8 cellular contexts compared by ENCODE assay signal in the genomic region with DNA sequence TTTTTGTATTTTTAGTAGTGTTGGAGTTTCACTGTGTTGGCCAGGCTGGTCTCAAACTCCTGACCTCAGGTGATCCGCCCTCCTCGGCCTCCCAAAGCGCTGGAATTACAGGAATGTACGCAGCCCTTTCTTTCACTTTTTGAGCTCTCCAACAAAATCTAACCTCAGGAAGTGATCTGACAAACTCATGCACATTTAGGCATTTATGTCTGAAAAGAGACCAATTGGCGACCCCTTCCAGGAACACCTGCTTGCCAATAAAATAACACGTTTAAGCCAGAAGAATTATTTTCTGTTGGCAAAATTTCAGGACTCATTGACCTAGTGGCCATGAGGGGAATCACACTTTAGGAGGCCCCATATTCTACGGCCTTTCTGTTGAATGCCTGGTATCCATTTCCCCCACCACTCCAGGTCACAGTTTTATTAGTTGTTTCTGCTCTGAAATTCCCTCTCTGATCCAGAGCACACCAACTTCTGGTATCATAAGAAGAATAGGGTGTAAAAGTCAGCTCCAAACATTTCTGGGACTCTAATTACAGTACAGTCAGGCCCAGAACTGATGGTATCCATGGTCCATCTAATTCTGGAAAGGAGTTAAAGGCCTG.
A peak's percentile ranks its signal among the peaks of the same experiment; 100 is the strongest.
DNase-seq lines count a peak whose midpoint lies in the region; ATAC-seq and TF ChIP-seq lines count a peak whose summit lies in the region.

No MANE protein-coding gene starts in this region.

- no peaks in the 10 kb centered on the region for H3K9me2 ChIP-seq in OCI-LY7 (ENCODE audit: insufficient read depth, low read length)

- H4K20me1 ChIP-seq in OCI-LY7 (ENCODE audit: insufficient read depth, low read length) = no peaks in the 10 kb centered on the region

- no peak overlapping the region for H3K27ac ChIP-seq in OCI-LY7 (ENCODE audit: low read depth, low read length, poor library complexity, severe bottlenecking)

- H3K27ac Mint-ChIP-seq in stimulated activated effector memory CD8-positive, alpha-beta T cell treated with anti-CD3 and anti-CD28 coated beads, Interleukin-12 subunit alpha, Interleukin-12 subunit beta, amount 100 ng/mL, for 72 hours = no peak overlapping the region

- no peaks in the 10 kb centered on the region for H3K36me3 Mint-ChIP-seq in stimulated activated effector memory CD8-positive, alpha-beta T cell treated with anti-CD3 and anti-CD28 coated beads, Interleukin-12 subunit alpha, Interleukin-12 subunit beta, amount 100 ng/mL, for 72 hours

- DNase-seq in OCI-LY7 (ENCODE audit: low spot score) = no peak
- peak; percentile 55 for DNase-seq in fibroblast of pulmonary artery (ENCODE audit: low read depth)
- DNase-seq in pons (ENCODE audit: low spot score) = peak; percentile 8
- DNase-seq in stimulated activated effector memory CD8-positive, alpha-beta T cell treated with anti-CD3 and anti-CD28 coated beads, Interleukin-12 subunit alpha, Interleukin-12 subunit beta, amount 100 ng/mL, for 72 hours (ENCODE audit: low spot score in 2 of 2) = no peak
- DNase-seq in NCI-H2107 (lab: John Stamatoyannopoulos, UW) = no peak

- intact Hi-C loops in OCI-LY7 (cut with micrococcal nuclease; ENCODE audit: unreplicated experiment) = no loop called here

- no peak overlapping the region for H3K4me3 Mint-ChIP-seq in stimulated activated effector memory CD8-positive, alpha-beta T cell treated with anti-CD3 and anti-CD28 coated beads, Interleukin-12 subunit alpha, Interleukin-12 subunit beta, amount 100 ng/mL, for 72 hours

- H3K4me3 ChIP-seq in OCI-LY7 (ENCODE audit: low read depth, low read length, poor library complexity, severe bottlenecking) (no peak overlapping the region), fibroblast of pulmonary artery (replicated peaks; ENCODE audit: low read depth, low read length) (no peak overlapping the region)

- peak; percentile 48 for TF ChIP-seq CTCF in GM12873 (IDR thresholded peaks at IDR 0.05; ENCODE audit: insufficient read depth, low read depth, low read length, missing control alignments)
- TF ChIP-seq CTCF in OCI-LY7 (conservative IDR thresholded peaks at IDR 0.05; ENCODE audit: low read length) = peak; percentile 64
- TF ChIP-seq CTCF in fibroblast of pulmonary artery (IDR thresholded peaks at IDR 0.05; ENCODE audit: low read length, missing control alignments) = peak; percentile 56

- no peaks in the 10 kb centered on the region for H3K79me2 ChIP-seq in OCI-LY7 (ENCODE audit: insufficient read depth, low read depth, low read length)

- no TSS peak for BruUV-seq in OCI-LY7 (replicated peaks; lab: Mats Ljungman, UMichigan)

- H2AFZ ChIP-seq in OCI-LY7 (ENCODE audit: low read length) = no peak overlapping the region

- POLR2A ChIA-PET in OCI-LY7 (lab: Charles Lee) = interaction anchor here (0.7 kb wide), 1 partner anchor 39 kb away, joined by 3 read pairs; no protein-coding TSS in a partner anchor

- H3K9me3 Mint-ChIP-seq in stimulated activated effector memory CD8-positive, alpha-beta T cell treated with anti-CD3 and anti-CD28 coated beads, Interleukin-12 subunit alpha, Interleukin-12 subunit beta, amount 100 ng/mL, for 72 hours = peaks cover 3% of the 10 kb centered on the region

- no peaks in the 10 kb centered on the region for H3K36me3 ChIP-seq in OCI-LY7 (ENCODE audit: insufficient read depth, low read length)

- ATAC-seq in stimulated activated effector memory CD8-positive, alpha-beta T cell treated with anti-CD3 and anti-CD28 coated beads, Interleukin-12 subunit alpha, Interleukin-12 subunit beta, amount 100 ng/mL, for 72 hours = no peak
- ATAC-seq in HG02571 (IDR thresholded peaks at IDR 0.05; ENCODE audit: unreplicated experiment) (no peak), GM18867 (IDR thresholded peaks at IDR 0.05; ENCODE audit: unreplicated experiment) (no peak)

- CTCF ChIA-PET in OCI-LY7 (lab: Charles Lee; ENCODE audit: unreplicated experiment) = no interaction called here

- H3K9me3 ChIP-seq in OCI-LY7 (ENCODE audit: low read length) = no peaks in the 10 kb centered on the region

- H3K4me2 ChIP-seq in OCI-LY7 (ENCODE audit: low read length) = no peak overlapping the region

- H3K4me1 ChIP-seq in OCI-LY7 (ENCODE audit: insufficient read depth, low read length, poor library complexity, severe bottlenecking) = no peaks in the 10 kb centered on the region

- no peaks in the 10 kb centered on the region for H3K4me1 Mint-ChIP-seq in stimulated activated effector memory CD8-positive, alpha-beta T cell treated with anti-CD3 and anti-CD28 coated beads, Interleukin-12 subunit alpha, Interleukin-12 subunit beta, amount 100 ng/mL, for 72 hours

Comparison
In these comparisons a context has a peak if more than half of its experiments do, and no peak if none do; other contexts are left out.
1. DNase-seq: peak in fibroblast of pulmonary artery (single experiment) and pons (single experiment); none in OCI-LY7 (single experiment), stimulated activated effector memory CD8-positive, alpha-beta T cell treated with anti-CD3 and anti-CD28 coated beads, Interleukin-12 subunit alpha, Interleukin-12 subunit beta, amount 100 ng/mL, for 72 hours (0 of 2) and NCI-H2107 (single experiment).
2. Peak in every context shown above with its lines, with median percentiles within 50 percentile points of each other: CTCF ChIP-seq.